In the genomic region with DNA sequence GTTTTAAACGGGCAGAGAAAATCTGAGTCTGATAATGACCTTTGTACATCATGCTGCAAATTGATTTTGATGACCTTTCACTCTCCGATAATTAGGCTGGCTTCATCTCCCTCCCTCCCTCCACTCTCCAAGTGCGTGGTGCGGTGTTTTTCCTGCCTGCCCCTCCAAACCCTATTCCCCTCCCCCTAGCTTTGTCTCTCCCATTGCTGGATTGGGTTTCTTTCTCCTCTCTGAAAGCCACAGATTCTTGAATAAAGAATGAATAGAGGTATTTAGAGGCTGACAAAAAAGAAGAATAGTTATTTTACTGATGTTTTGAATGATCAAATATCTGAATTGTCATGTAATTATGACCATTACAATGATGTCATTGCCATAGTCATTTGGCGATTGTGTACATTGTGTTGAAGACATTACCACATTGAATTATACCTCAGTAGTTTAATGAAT, we compare ENCODE assay signal across 2 cellular contexts.
TF ChIP-seq lines count a peak whose summit lies in the region.

No MANE protein-coding gene starts in this region.

TF ChIP-seq in HEK293, 187 proteins besides CTCF, POLR2A, EP300 and RAD21 (continued from another document and continues in another):
- TF ChIP-seq, protein P1, sequence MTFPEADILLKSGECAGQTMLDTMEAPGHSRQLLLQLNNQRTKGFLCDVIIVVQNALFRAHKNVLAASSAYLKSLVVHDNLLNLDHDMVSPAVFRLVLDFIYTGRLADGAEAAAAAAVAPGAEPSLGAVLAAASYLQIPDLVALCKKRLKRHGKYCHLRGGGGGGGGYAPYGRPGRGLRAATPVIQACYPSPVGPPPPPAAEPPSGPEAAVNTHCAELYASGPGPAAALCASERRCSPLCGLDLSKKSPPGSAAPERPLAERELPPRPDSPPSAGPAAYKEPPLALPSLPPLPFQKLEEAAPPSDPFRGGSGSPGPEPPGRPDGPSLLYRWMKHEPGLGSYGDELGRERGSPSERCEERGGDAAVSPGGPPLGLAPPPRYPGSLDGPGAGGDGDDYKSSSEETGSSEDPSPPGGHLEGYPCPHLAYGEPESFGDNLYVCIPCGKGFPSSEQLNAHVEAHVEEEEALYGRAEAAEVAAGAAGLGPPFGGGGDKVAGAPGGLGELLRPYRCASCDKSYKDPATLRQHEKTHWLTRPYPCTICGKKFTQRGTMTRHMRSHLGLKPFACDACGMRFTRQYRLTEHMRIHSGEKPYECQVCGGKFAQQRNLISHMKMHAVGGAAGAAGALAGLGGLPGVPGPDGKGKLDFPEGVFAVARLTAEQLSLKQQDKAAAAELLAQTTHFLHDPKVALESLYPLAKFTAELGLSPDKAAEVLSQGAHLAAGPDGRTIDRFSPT (tag by site-specific recombination; IDR thresholded peaks at IDR 0.05), result 0 out of 2 replicates have a peak, but pooled peaks have one; percentile 30
- TF ChIP-seq TCF7L2 (IDR thresholded peaks at IDR 0.05; ENCODE audit: borderline replicate concordance, low read depth, low read length) (peak; percentile 65; the same call in 1 of the 2 replicates), ZNF23 (tag by site-specific recombination; IDR thresholded peaks at IDR 0.05; ENCODE audit: borderline replicate concordance) (no peak), ZNF138 (tag by site-specific recombination; IDR thresholded peaks at IDR 0.05; ENCODE audit: borderline replicate concordance) (no peak), ZSCAN30 (tag by site-specific recombination; IDR thresholded peaks at IDR 0.05) (0 out of 2 replicates have a peak, but pooled peaks have one; percentile 22), ZNF169 (tag by site-specific recombination; IDR thresholded peaks at IDR 0.05) (no peak), HOXD13 (CRISPR knock-in tag; IDR thresholded peaks at IDR 0.05; ENCODE audit: borderline replicate concordance) (0 out of 2 replicates have a peak, but pooled peaks have one; percentile 4), SP7 (tag by site-specific recombination; IDR thresholded peaks at IDR 0.05) (peak; percentile 98), ZNF610 (tag by site-specific recombination; IDR thresholded peaks at IDR 0.05; ENCODE audit: borderline replicate concordance) (no peak), KLF9 (tag by site-specific recombination; IDR thresholded peaks at IDR 0.05; ENCODE audit: low read depth) (0 out of 2 replicates have a peak, but pooled peaks have one; percentile 33), IKZF3 (tag by site-specific recombination; IDR thresholded peaks at IDR 0.05) (peak; percentile 85), ZEB2 (tag by site-specific recombination; IDR thresholded peaks at IDR 0.05) (peak; percentile 93), SCRT2 (tag by site-specific recombination; IDR thresholded peaks at IDR 0.05) (0 out of 2 replicates have a peak, but pooled peaks have one; percentile 29), ZNF664 (tag by site-specific recombination; IDR thresholded peaks at IDR 0.05) (no peak), ZBTB21 (tag by site-specific recombination; IDR thresholded peaks at IDR 0.05) (peak; percentile 79), ZNF140 (tag by site-specific recombination; IDR thresholded peaks at IDR 0.05) (no peak), ZNF341 (tag by site-specific recombination; IDR thresholded peaks at IDR 0.05; ENCODE audit: low read depth) (peak; percentile 64), BCL11A (tag by site-specific recombination; IDR thresholded peaks at IDR 0.05; ENCODE audit: low read depth) (no peak), ZNF629 (tag by site-specific recombination; IDR thresholded peaks at IDR 0.05) (peak; percentile 96), ZBTB8A (tag by site-specific recombination; IDR thresholded peaks at IDR 0.05) (0 out of 2 replicates have a peak, but pooled peaks have one; percentile 19), GLI4 (tag by site-specific recombination; IDR thresholded peaks at IDR 0.05) (no peak)
- TF ChIP-seq, protein P2, sequence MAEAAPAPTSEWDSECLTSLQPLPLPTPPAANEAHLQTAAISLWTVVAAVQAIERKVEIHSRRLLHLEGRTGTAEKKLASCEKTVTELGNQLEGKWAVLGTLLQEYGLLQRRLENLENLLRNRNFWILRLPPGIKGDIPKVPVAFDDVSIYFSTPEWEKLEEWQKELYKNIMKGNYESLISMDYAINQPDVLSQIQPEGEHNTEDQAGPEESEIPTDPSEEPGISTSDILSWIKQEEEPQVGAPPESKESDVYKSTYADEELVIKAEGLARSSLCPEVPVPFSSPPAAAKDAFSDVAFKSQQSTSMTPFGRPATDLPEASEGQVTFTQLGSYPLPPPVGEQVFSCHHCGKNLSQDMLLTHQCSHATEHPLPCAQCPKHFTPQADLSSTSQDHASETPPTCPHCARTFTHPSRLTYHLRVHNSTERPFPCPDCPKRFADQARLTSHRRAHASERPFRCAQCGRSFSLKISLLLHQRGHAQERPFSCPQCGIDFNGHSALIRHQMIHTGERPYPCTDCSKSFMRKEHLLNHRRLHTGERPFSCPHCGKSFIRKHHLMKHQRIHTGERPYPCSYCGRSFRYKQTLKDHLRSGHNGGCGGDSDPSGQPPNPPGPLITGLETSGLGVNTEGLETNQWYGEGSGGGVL (tag by site-specific recombination; IDR thresholded peaks at IDR 0.05), result peak; percentile 86
- TF ChIP-seq, protein P3, sequence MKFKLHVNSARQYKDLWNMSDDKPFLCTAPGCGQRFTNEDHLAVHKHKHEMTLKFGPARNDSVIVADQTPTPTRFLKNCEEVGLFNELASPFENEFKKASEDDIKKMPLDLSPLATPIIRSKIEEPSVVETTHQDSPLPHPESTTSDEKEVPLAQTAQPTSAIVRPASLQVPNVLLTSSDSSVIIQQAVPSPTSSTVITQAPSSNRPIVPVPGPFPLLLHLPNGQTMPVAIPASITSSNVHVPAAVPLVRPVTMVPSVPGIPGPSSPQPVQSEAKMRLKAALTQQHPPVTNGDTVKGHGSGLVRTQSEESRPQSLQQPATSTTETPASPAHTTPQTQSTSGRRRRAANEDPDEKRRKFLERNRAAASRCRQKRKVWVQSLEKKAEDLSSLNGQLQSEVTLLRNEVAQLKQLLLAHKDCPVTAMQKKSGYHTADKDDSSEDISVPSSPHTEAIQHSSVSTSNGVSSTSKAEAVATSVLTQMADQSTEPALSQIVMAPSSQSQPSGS (tag by site-specific recombination; IDR thresholded peaks at IDR 0.05; ENCODE audit: low read depth), result peak; percentile 98

TF ChIP-seq in H1, 55 proteins besides CTCF, POLR2A, EP300 and RAD21 (continued from another document):
- TF ChIP-seq, protein P4, sequence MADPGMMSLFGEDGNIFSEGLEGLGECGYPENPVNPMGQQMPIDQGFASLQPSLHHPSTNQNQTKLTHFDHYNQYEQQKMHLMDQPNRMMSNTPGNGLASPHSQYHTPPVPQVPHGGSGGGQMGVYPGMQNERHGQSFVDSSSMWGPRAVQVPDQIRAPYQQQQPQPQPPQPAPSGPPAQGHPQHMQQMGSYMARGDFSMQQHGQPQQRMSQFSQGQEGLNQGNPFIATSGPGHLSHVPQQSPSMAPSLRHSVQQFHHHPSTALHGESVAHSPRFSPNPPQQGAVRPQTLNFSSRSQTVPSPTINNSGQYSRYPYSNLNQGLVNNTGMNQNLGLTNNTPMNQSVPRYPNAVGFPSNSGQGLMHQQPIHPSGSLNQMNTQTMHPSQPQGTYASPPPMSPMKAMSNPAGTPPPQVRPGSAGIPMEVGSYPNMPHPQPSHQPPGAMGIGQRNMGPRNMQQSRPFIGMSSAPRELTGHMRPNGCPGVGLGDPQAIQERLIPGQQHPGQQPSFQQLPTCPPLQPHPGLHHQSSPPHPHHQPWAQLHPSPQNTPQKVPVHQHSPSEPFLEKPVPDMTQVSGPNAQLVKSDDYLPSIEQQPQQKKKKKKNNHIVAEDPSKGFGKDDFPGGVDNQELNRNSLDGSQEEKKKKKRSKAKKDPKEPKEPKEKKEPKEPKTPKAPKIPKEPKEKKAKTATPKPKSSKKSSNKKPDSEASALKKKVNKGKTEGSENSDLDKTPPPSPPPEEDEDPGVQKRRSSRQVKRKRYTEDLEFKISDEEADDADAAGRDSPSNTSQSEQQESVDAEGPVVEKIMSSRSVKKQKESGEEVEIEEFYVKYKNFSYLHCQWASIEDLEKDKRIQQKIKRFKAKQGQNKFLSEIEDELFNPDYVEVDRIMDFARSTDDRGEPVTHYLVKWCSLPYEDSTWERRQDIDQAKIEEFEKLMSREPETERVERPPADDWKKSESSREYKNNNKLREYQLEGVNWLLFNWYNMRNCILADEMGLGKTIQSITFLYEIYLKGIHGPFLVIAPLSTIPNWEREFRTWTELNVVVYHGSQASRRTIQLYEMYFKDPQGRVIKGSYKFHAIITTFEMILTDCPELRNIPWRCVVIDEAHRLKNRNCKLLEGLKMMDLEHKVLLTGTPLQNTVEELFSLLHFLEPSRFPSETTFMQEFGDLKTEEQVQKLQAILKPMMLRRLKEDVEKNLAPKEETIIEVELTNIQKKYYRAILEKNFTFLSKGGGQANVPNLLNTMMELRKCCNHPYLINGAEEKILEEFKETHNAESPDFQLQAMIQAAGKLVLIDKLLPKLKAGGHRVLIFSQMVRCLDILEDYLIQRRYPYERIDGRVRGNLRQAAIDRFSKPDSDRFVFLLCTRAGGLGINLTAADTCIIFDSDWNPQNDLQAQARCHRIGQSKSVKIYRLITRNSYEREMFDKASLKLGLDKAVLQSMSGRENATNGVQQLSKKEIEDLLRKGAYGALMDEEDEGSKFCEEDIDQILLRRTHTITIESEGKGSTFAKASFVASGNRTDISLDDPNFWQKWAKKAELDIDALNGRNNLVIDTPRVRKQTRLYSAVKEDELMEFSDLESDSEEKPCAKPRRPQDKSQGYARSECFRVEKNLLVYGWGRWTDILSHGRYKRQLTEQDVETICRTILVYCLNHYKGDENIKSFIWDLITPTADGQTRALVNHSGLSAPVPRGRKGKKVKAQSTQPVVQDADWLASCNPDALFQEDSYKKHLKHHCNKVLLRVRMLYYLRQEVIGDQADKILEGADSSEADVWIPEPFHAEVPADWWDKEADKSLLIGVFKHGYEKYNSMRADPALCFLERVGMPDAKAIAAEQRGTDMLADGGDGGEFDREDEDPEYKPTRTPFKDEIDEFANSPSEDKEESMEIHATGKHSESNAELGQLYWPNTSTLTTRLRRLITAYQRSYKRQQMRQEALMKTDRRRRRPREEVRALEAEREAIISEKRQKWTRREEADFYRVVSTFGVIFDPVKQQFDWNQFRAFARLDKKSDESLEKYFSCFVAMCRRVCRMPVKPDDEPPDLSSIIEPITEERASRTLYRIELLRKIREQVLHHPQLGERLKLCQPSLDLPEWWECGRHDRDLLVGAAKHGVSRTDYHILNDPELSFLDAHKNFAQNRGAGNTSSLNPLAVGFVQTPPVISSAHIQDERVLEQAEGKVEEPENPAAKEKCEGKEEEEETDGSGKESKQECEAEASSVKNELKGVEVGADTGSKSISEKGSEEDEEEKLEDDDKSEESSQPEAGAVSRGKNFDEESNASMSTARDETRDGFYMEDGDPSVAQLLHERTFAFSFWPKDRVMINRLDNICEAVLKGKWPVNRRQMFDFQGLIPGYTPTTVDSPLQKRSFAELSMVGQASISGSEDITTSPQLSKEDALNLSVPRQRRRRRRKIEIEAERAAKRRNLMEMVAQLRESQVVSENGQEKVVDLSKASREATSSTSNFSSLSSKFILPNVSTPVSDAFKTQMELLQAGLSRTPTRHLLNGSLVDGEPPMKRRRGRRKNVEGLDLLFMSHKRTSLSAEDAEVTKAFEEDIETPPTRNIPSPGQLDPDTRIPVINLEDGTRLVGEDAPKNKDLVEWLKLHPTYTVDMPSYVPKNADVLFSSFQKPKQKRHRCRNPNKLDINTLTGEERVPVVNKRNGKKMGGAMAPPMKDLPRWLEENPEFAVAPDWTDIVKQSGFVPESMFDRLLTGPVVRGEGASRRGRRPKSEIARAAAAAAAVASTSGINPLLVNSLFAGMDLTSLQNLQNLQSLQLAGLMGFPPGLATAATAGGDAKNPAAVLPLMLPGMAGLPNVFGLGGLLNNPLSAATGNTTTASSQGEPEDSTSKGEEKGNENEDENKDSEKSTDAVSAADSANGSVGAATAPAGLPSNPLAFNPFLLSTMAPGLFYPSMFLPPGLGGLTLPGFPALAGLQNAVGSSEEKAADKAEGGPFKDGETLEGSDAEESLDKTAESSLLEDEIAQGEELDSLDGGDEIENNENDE (IDR thresholded peaks at IDR 0.05; ENCODE audit: insufficient replicate concordance, low read length), result no peak
- TF ChIP-seq, protein P5, sequence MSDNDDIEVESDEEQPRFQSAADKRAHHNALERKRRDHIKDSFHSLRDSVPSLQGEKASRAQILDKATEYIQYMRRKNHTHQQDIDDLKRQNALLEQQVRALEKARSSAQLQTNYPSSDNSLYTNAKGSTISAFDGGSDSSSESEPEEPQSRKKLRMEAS (IDR thresholded peaks at IDR 0.05), result 0 out of 2 replicates have a peak, but pooled peaks have one; percentile 12
- TF ChIP-seq SAP30 (IDR thresholded peaks at IDR 0.05; ENCODE audit: insufficient read depth, insufficient replicate concordance, low read length), result no peak
- TF ChIP-seq GTF2F1 (IDR thresholded peaks at IDR 0.05; ENCODE audit: borderline replicate concordance, low read depth, low read length), result no peak
- no peak for TF ChIP-seq NANOG (IDR thresholded peaks at IDR 0.05; ENCODE audit: insufficient read depth, low read depth, low read length, poor library complexity, severe bottlenecking)
- no peak for TF ChIP-seq KDM5A (IDR thresholded peaks at IDR 0.05; ENCODE audit: low read length)
- no peak for TF ChIP-seq RNF2 (IDR thresholded peaks at IDR 0.05; ENCODE audit: borderline replicate concordance, low read depth, low read length, missing control alignments, poor library complexity, severe bottlenecking)
TF ChIP-seq in H1: peak in this region for 1.
